In genomic region chr13:41785402-41786142, GRCh38 we compare ENCODE assay signal across 16 cellular contexts.
"Had no signal": no experiment of that assay in that cellular context is flagged by ENCODE, and none has a peak within 500 bp of the region (broad histone marks: within the 10 kb centered on the region; RNA-seq: fewer than 3 reads in every experiment).

No MANE protein-coding gene starts in this region.

- H3K36me3 ChIP-seq: lower lobe of right lung, neural progenitor cell, sigmoid colon, thyroid gland had no signal

- H3K36me3 Mint-ChIP-seq: neural progenitor cell; stimulated activated effector memory CD8-positive, alpha-beta T cell treated with anti-CD3 and anti-CD28 coated beads, Interleukin-12 subunit alpha, Interleukin-12 subunit beta, amount 100 ng/mL, for 72 hours had no signal

- ATAC-seq: activated T-helper 17 cell treated with anti-CD3 and anti-CD28 coated beads, Interleukin-2, amount 50 U/mL, for 72 hours; esophagus mucosa; lower lobe of right lung; stimulated activated effector memory CD8-positive, alpha-beta T cell treated with anti-CD3 and anti-CD28 coated beads, Interleukin-12 subunit alpha, Interleukin-12 subunit beta, amount 100 ng/mL, for 72 hours had no signal

- H3K27me3 ChIP-seq: neural progenitor cell, sigmoid colon, thyroid gland had no signal

- H3K27ac ChIP-seq: lower lobe of right lung, neural progenitor cell, sigmoid colon, thyroid gland had no signal

- DNase-seq: activated CD4-positive, alpha-beta T cell treated with anti-CD3 and anti-CD28 coated beads for 1 hour; activated CD4-positive, alpha-beta T cell treated with anti-CD3 and anti-CD28 coated beads, Interleukin-2, amount 50 U/mL, for 48 hours; activated naive CD4-positive, alpha-beta T cell treated with Interleukin-2 at 50 U/mL for 16 hours; lower lobe of right lung; sigmoid colon; stimulated activated CD4-positive, alpha-beta T cell treated with anti-CD3 and anti-CD28 coated beads, Interleukin-1b, Interleukin-23, amount 100 ng/mL, for 48 hours; T-helper 1 cell; thyroid gland had no signal

- FAIRE-seq: astrocyte, bronchial epithelial cell, endometrium, urothelium cell line had no signal

- H3K4me1 Mint-ChIP-seq: activated T-helper 17 cell treated with anti-CD3 and anti-CD28 coated beads, Interleukin-2, amount 50 U/mL, for 72 hours had no signal

- H3K27me3 Mint-ChIP-seq: activated T-helper 17 cell treated with anti-CD3 and anti-CD28 coated beads, Interleukin-2, amount 50 U/mL, for 72 hours had no signal

- H3K27ac Mint-ChIP-seq: activated T-helper 17 cell treated with anti-CD3 and anti-CD28 coated beads, Interleukin-2, amount 50 U/mL, for 72 hours; neural progenitor cell; stimulated activated effector memory CD8-positive, alpha-beta T cell treated with anti-CD3 and anti-CD28 coated beads, Interleukin-12 subunit alpha, Interleukin-12 subunit beta, amount 100 ng/mL, for 72 hours had no signal

- H3K4me3 ChIP-seq: lower lobe of right lung, neural progenitor cell, sigmoid colon, thyroid gland had no signal

- H2AFZ ChIP-seq: neural progenitor cell had no signal

- H3K9me3 ChIP-seq: lower lobe of right lung, sigmoid colon, thyroid gland had no signal

- H3K4me3 Mint-ChIP-seq: activated T-helper 17 cell treated with anti-CD3 and anti-CD28 coated beads, Interleukin-2, amount 50 U/mL, for 72 hours; neural progenitor cell; stimulated activated effector memory CD8-positive, alpha-beta T cell treated with anti-CD3 and anti-CD28 coated beads, Interleukin-12 subunit alpha, Interleukin-12 subunit beta, amount 100 ng/mL, for 72 hours had no signal

- H3K4me2 ChIP-seq: neural progenitor cell had no signal

- H3K9ac ChIP-seq: neural progenitor cell had no signal

- H3K9me3 Mint-ChIP-seq: activated T-helper 17 cell treated with anti-CD3 and anti-CD28 coated beads, Interleukin-2, amount 50 U/mL, for 72 hours; neural progenitor cell; stimulated activated effector memory CD8-positive, alpha-beta T cell treated with anti-CD3 and anti-CD28 coated beads, Interleukin-12 subunit alpha, Interleukin-12 subunit beta, amount 100 ng/mL, for 72 hours had no signal
